ENCODE assay signal across 12 cellular contexts in genomic region chr16:2483160-2483559, GRCh38. TPM values are rescaled to one million over a fixed set of nuclear protein-coding genes. Genes with fewer than 3 reads are reported as not detected.
DNase-seq lines count a peak whose midpoint lies in the region; ATAC-seq and TF ChIP-seq lines count a peak whose summit lies in the region.
"Had no signal": no experiment of that assay in that cellular context is flagged by ENCODE, and none has a peak within 500 bp of the region (broad histone marks: within the 10 kb centered on the region; RNA-seq: fewer than 3 reads in every experiment).

No MANE protein-coding gene starts in this region.

- H4K20me1 ChIP-seq in neural progenitor cell (ENCODE audit: low read depth): peaks cover 32% of the 10 kb centered on the region

- no peak for TF ChIP-seq CTCF in AG04449 (IDR thresholded peaks at IDR 0.05; ENCODE audit: insufficient read depth, low read length, missing control alignments)
- no peak for TF ChIP-seq CTCF in HFF-Myc (IDR thresholded peaks at IDR 0.05; ENCODE audit: low read depth, low read length, missing control alignments)
- no peak for TF ChIP-seq CTCF in coronary artery (IDR thresholded peaks at IDR 0.05)
- no peak for TF ChIP-seq CTCF in neural progenitor cell (IDR thresholded peaks at IDR 0.05)

- H3K36me3 Mint-ChIP-seq in neural progenitor cell: no peaks in the 10 kb centered on the region
- H3K36me3 Mint-ChIP-seq: naive thymus-derived CD4-positive, alpha-beta T cell had no signal

- no peak overlapping the region for H2AFZ ChIP-seq in neural progenitor cell (replicated peaks)

- DNase-seq in AG04449 (ENCODE audit: low read depth, low spot score) (no peak), HFF-Myc (ENCODE audit: extremely low read depth, low read depth) (no peak), coronary artery (ENCODE audit: low spot score) (no peak), neural progenitor cell (ENCODE audit: low spot score) (no peak), KBM-7 (no peak), HuH-7.5 (ENCODE audit: low spot score) (no peak), NCI-H146 (lab: John Stamatoyannopoulos, UW) (no peak)
- DNase-seq: activated CD4-positive, CD25-positive, alpha-beta regulatory T cell treated with anti-CD3 and anti-CD28 coated beads, Interleukin-2, amount 50 U/mL, for 72 hours; Caco-2; H9 had no signal

- no peaks in the 10 kb centered on the region for H3K9me3 Mint-ChIP-seq in neural progenitor cell
- H3K9me3 Mint-ChIP-seq: H9; naive thymus-derived CD4-positive, alpha-beta T cell had no signal

- in situ Hi-C loops in KBM-7 (cut with MboI; ENCODE audit: low pct_unique_long_range_greater_than_20kb, low sequenced_read_pairs): no loop called here

- H3K27me3 Mint-ChIP-seq in neural progenitor cell (ENCODE audit: insufficient read depth, low read depth): peaks cover 7% of the 10 kb centered on the region
- H3K27me3 Mint-ChIP-seq: naive thymus-derived CD4-positive, alpha-beta T cell had no signal

- no peaks in the 10 kb centered on the region for H3K9me3 ChIP-seq in neural progenitor cell (ENCODE audit: low read depth)
- H3K9me3 ChIP-seq: Caco-2 had no signal

- H3K27ac Mint-ChIP-seq in neural progenitor cell: no peak overlapping the region

- H3K4me3 ChIP-seq in AG04449 (ENCODE audit: low read depth, low read length) (peak overlapping the region; percentile 49), HFF-Myc (replicated peaks; ENCODE audit: low read depth, low read length) (peak overlapping the region; percentile 16; the same call in 1 of the 2 replicates), coronary artery (peak overlapping the region; percentile 48), neural progenitor cell (no peak overlapping the region)

- H3K4me2 ChIP-seq in neural progenitor cell: no peak overlapping the region

- H3K4me1 Mint-ChIP-seq in neural progenitor cell: peaks cover 29% of the 10 kb centered on the region

- peak overlapping the region; percentile 27 for H3K9ac ChIP-seq in neural progenitor cell

- H3K4me1 ChIP-seq in neural progenitor cell: no peaks in the 10 kb centered on the region
- H3K4me1 ChIP-seq: Caco-2 had no signal

- no peaks in the 10 kb centered on the region for H3F3A ChIP-seq in neural progenitor cell (ENCODE audit: low read depth)

- H3K27ac ChIP-seq in coronary artery (peak overlapping the region in 1 of 2 donors; percentile 72), neural progenitor cell (no peak overlapping the region)

- no peaks in the 10 kb centered on the region for H3K36me3 ChIP-seq in neural progenitor cell

- POLR2A ChIA-PET in AG04449 (lab: Yijun Ruan, JAX): interaction anchor here (0.8 to 1.6 kb wide), 4 partner anchors 8 to 231 kb away, joined by 3 to 7 read pairs (median 5); partner anchors contain the start of genes ECI1, TBC1D24 and TEDC2

- no peaks in the 10 kb centered on the region for H3K79me2 ChIP-seq in neural progenitor cell (ENCODE audit: low read depth)

- H3K27me3 ChIP-seq in neural progenitor cell: no peaks in the 10 kb centered on the region

- H3K4me3 Mint-ChIP-seq in neural progenitor cell: peak overlapping the region; percentile 4
- H3K4me3 Mint-ChIP-seq: naive thymus-derived CD4-positive, alpha-beta T cell had no signal

- no peak for ATAC-seq in GM21723 (IDR thresholded peaks at IDR 0.05; ENCODE audit: unreplicated experiment)
- ATAC-seq: naive thymus-derived CD4-positive, alpha-beta T cell had no signal

- CTCF ChIA-PET in AG04449 (lab: Yijun Ruan, JAX): interaction anchor here (0.9 to 5.1 kb wide), 8 partner anchors 9 to 53 kb away, joined by 3 to 41 read pairs (median 4); partner anchors contain the start of genes ATP6V0C, CCNF and TEDC2

RNA-seq across cellular contexts. Expression of gene TBC1D24, which starts 8.2 kb away (rescaled TPM):
- total RNA-seq in neural progenitor cell (ENCODE audit: low replicate concordance): 8.2 and 11.9 TPM in 2 replicates

RNA-seq across cellular contexts. Expression of gene NTN3, which starts 12.1 kb away (rescaled TPM):
- 1.7 and 3.6 TPM in 2 replicates for total RNA-seq in neural progenitor cell (ENCODE audit: low replicate concordance)
- total RNA-seq: naive thymus-derived CD4-positive, alpha-beta T cell had no signal

RNA-seq across cellular contexts. Expression of gene TEDC2, which starts 23.3 kb away (rescaled TPM):
- total RNA-seq in neural progenitor cell (ENCODE audit: low replicate concordance): 29.1 and 62.1 TPM in 2 replicates

RNA-seq across cellular contexts. Expression of gene ATP6V0C, which starts 30.6 kb away (rescaled TPM):
- total RNA-seq in neural progenitor cell (ENCODE audit: low replicate concordance): 11.6 and 44.3 TPM in 2 replicates

RNA-seq across cellular contexts. Expression of gene AMDHD2, which starts 37.0 kb away (rescaled TPM):
- total RNA-seq in neural progenitor cell (ENCODE audit: low replicate concordance): 11.7 and 39.2 TPM in 2 replicates
